11 cellular contexts compared by ENCODE assay signal in genomic region chr1:40379785-40380452, GRCh38. TPM values are rescaled to one million over a fixed set of nuclear protein-coding genes. Genes with fewer than 3 reads are reported as not detected.
DNase-seq lines count a peak whose midpoint lies in the region; ATAC-seq lines count a peak whose summit lies in the region.
"Had no signal": no experiment of that assay in that cellular context is flagged by ENCODE, and none has a peak within 500 bp of the region (broad histone marks: within the 10 kb centered on the region; RNA-seq: fewer than 3 reads in every experiment).

No MANE protein-coding gene starts in this region.

- H3K27ac Mint-ChIP-seq in activated T-helper 17 cell treated with anti-CD3 and anti-CD28 coated beads, Interleukin-2, amount 50 U/mL, for 72 hours = peak overlapping the region; percentile 99
- H3K27ac Mint-ChIP-seq: neural progenitor cell had no signal

- intact Hi-C loops in left colon (cut with DNase I, micrococcal nuclease) = no loop called here

- H3K4me3 ChIP-seq in ACC112 (ENCODE audit: low read depth, low read length) (peak overlapping the region; percentile 21; the same call in 1 of the 2 replicates), muscle layer of duodenum (ENCODE audit: low read depth in 1 of 2, low read length in 2 of 2) (no peak overlapping the region)
- H3K4me3 ChIP-seq: neural progenitor cell had no signal

- no peaks in the 10 kb centered on the region for H3K27me3 ChIP-seq in ACC112 (ENCODE audit: insufficient read depth, low read length)
- H3K27me3 ChIP-seq in muscle layer of duodenum (ENCODE audit: low read depth, low read length) = no peaks in the 10 kb centered on the region
- H3K27me3 ChIP-seq: neural progenitor cell had no signal

- H3K27me3 Mint-ChIP-seq in activated T-helper 17 cell treated with anti-CD3 and anti-CD28 coated beads, Interleukin-2, amount 50 U/mL, for 72 hours = no peaks in the 10 kb centered on the region

- H2AFZ ChIP-seq in ACC112 (ENCODE audit: low read length, unreplicated experiment) = no peak overlapping the region
- H2AFZ ChIP-seq: neural progenitor cell had no signal

- H3K79me2 ChIP-seq in ACC112 (ENCODE audit: control insufficient read depth, insufficient read depth, low read length, unreplicated experiment) = peaks cover 90% of the 10 kb centered on the region

- H3K27ac ChIP-seq in ACC112 (ENCODE audit: low read depth, low read length) (peak overlapping the region; percentile 67), muscle layer of duodenum (ENCODE audit: low read length) (peak overlapping the region; percentile 14)
- H3K27ac ChIP-seq: neural progenitor cell had no signal

- H3K4me1 ChIP-seq in ACC112 (ENCODE audit: control insufficient read depth, insufficient read depth, low read length, unreplicated experiment) (peaks cover 75% of the 10 kb centered on the region), muscle layer of duodenum (ENCODE audit: control insufficient read depth in 1 of 2, insufficient read depth in 2 of 2, low read length in 2 of 2) (peaks cover 15 to 19% of the 10 kb centered on the region in 2 donors)

- no peak for ATAC-seq in activated T-helper 17 cell treated with anti-CD3 and anti-CD28 coated beads, Interleukin-2, amount 50 U/mL, for 72 hours (replicated peaks)
- ATAC-seq in HG03039 (IDR thresholded peaks at IDR 0.05; ENCODE audit: unreplicated experiment) = no peak
- no peak for ATAC-seq in left colon
- no peak for ATAC-seq in GM19324 (IDR thresholded peaks at IDR 0.05; ENCODE audit: low FRiP score, unreplicated experiment)

- no peaks in the 10 kb centered on the region for H3K9me3 Mint-ChIP-seq in activated T-helper 17 cell treated with anti-CD3 and anti-CD28 coated beads, Interleukin-2, amount 50 U/mL, for 72 hours
- H3K9me3 Mint-ChIP-seq: neural progenitor cell had no signal

- peaks cover 47% of the 10 kb centered on the region for H3K4me1 Mint-ChIP-seq in activated T-helper 17 cell treated with anti-CD3 and anti-CD28 coated beads, Interleukin-2, amount 50 U/mL, for 72 hours

- H3K36me3 ChIP-seq in ACC112 (ENCODE audit: insufficient read depth, low read length) (no peaks in the 10 kb centered on the region), muscle layer of duodenum (ENCODE audit: control insufficient read depth in 1 of 2, insufficient read depth in 2 of 2, low read length in 2 of 2) (no peaks in the 10 kb centered on the region)
- H3K36me3 ChIP-seq: neural progenitor cell had no signal

- H3K36me3 Mint-ChIP-seq in activated T-helper 17 cell treated with anti-CD3 and anti-CD28 coated beads, Interleukin-2, amount 50 U/mL, for 72 hours (ENCODE audit: low read depth) = peaks cover 100% of the 10 kb centered on the region
- H3K36me3 Mint-ChIP-seq: neural progenitor cell had no signal

- H3K9me3 ChIP-seq in muscle layer of duodenum (ENCODE audit: control insufficient read depth in 1 of 2, low read length in 2 of 2) = no peaks in the 10 kb centered on the region

- DNase-seq in H4 (ENCODE audit: low spot score) (peak; percentile 47), left colon (no peak), NCI-H510A treated with DMSO at 0.1 percent for 48 hours (lab: John Stamatoyannopoulos, UW) (no peak)
- DNase-seq: hypothalamus, NCI-H1105 treated with DMSO at 0.1 percent for 48 hours had no signal

- H3K4me3 Mint-ChIP-seq in activated T-helper 17 cell treated with anti-CD3 and anti-CD28 coated beads, Interleukin-2, amount 50 U/mL, for 72 hours = peak overlapping the region; percentile 91
- H3K4me3 Mint-ChIP-seq: neural progenitor cell had no signal

RNA-seq across cellular contexts. Expression of gene SMAP2, which starts 6.4 kb away (rescaled TPM):
- 23.1 and 24.1 TPM in 2 replicates for total RNA-seq in H4 (2014; rRNA removed; shearing (Covaris generic))
- 100 to 1,000 TPM; 219 to 280 TPM for total RNA-seq in activated T-helper 17 cell treated with anti-CD3 and anti-CD28 coated beads, Interleukin-2, amount 50 U/mL, for 72 hours
- 10 to 100 TPM; 23.9 to 27.2 TPM for total RNA-seq in left colon
